18 cellular contexts compared by ENCODE assay signal in the genomic region with DNA sequence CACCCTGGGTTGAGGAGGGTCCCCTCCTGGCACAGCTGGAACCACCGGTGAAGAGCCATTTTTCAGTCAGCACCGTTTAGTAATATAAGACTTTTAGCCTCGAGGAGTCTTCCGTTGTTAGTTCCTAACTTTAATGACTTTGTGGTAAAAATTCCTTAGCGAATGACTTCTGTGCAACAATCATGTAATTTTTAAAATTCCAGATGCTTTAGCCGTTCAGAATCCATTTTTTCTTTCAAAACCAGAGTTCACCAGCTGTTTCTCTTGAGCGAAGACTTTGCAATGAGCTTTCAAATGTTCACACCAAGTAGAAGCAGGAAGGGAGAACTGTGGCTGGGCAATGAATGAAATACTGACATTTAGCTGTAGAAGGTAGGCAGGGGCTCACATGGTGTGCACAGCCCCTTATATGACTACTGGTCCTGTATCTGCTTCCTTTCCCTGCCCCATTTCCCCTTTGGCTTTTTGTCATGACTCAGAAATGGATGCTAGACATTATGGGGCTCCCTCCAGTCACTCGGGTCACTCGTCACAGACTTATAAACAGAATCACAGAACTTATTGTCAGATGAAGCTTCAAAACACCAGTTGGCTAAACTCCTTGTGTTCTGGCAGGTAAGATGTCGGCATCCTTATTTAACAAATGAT. TPM values are rescaled to one million over a fixed set of nuclear protein-coding genes. Genes with fewer than 3 reads are reported as not detected.
DNase-seq lines count a peak whose midpoint lies in the region; ATAC-seq, FAIRE-seq and TF ChIP-seq lines count a peak whose summit lies in the region.
"Had no signal": no experiment of that assay in that cellular context is flagged by ENCODE, and none has a peak within 500 bp of the region (broad histone marks: within the 10 kb centered on the region; RNA-seq: fewer than 3 reads in every experiment).

No MANE protein-coding gene starts in this region.

- no peaks in the 10 kb centered on the region for H3K27me3 ChIP-seq in adipocyte (replicated peaks; ENCODE audit: control insufficient read depth, insufficient read depth, low read length)
- H3K27me3 ChIP-seq in muscle layer of duodenum (ENCODE audit: low read depth, low read length) = no peaks in the 10 kb centered on the region
- no peaks in the 10 kb centered on the region for H3K27me3 ChIP-seq in gastrocnemius medialis
- H3K27me3 ChIP-seq: cardiac muscle cell, ovary, suprapubic skin had no signal

- DNase-seq in AG09309 (ENCODE audit: low read depth) (peak; percentile 64), GM04503 (ENCODE audit: low read depth) (peak; percentile 73), adipocyte (ENCODE audit: low read depth) (peak; percentile 80), occipital lobe (lab: John Stamatoyannopoulos, UW) (no peak), globus pallidus (ENCODE audit: low spot score) (no peak), D721Med (ENCODE audit: insufficient read length, low spot score) (no peak), gastrocnemius medialis (no peak)
- DNase-seq: activated CD4-positive, alpha-beta T cell treated with anti-CD3 and anti-CD28 coated beads for 48 hours; activated T-cell treated with anti-CD3 and anti-CD28 coated beads, Interleukin-2, amount 50 U/mL, for 1 hour; DMS153; kidney glomerular epithelial cell; NCI-H1417; ovary; sigmoid colon had no signal

- no peak for ATAC-seq in gastrocnemius medialis

- FAIRE-seq in D721Med (lab: Jason Lieb, UNC) = no peak

- no peak for TF ChIP-seq POLR2A in gastrocnemius medialis (IDR thresholded peaks at IDR 0.05)

- H3K36me3 ChIP-seq in adipocyte (ENCODE audit: control insufficient read depth, insufficient read depth, low read length, severe bottlenecking) (no peaks in the 10 kb centered on the region), muscle layer of duodenum (ENCODE audit: control insufficient read depth in 1 of 2, insufficient read depth in 2 of 2, low read length in 2 of 2) (no peaks in the 10 kb centered on the region), gastrocnemius medialis (no peaks in the 10 kb centered on the region)
- H3K36me3 ChIP-seq: cardiac muscle cell, esophagus muscularis mucosa, ovary, sigmoid colon, suprapubic skin had no signal

- H3K9me3 ChIP-seq in adipocyte (ENCODE audit: control insufficient read depth, low read length) (no peaks in the 10 kb centered on the region), muscle layer of duodenum (ENCODE audit: control insufficient read depth in 1 of 2, low read length in 2 of 2) (no peaks in the 10 kb centered on the region), gastrocnemius medialis (no peaks in the 10 kb centered on the region)
- H3K9me3 ChIP-seq: esophagus muscularis mucosa, ovary, sigmoid colon, suprapubic skin had no signal

- intact Hi-C loops in gastrocnemius medialis (cut with DNase I; ENCODE audit: low total_unique reads) = no loop called here

- H3K4me3 ChIP-seq in AG09309 (ENCODE audit: control insufficient read depth, low read depth, low read length) = no peak overlapping the region
- H3K4me3 ChIP-seq in adipocyte (ENCODE audit: low read length) = no peak overlapping the region
- no peak overlapping the region for H3K4me3 ChIP-seq in muscle layer of duodenum (ENCODE audit: low read depth in 1 of 2, low read length in 2 of 2)
- no peak overlapping the region for H3K4me3 ChIP-seq in gastrocnemius medialis
- H3K4me3 ChIP-seq: cardiac muscle cell, esophagus muscularis mucosa, ovary, sigmoid colon, suprapubic skin had no signal

- H3K4me1 ChIP-seq in adipocyte (ENCODE audit: control insufficient read depth, insufficient read depth, low read length) (no peaks in the 10 kb centered on the region), muscle layer of duodenum (ENCODE audit: control insufficient read depth in 1 of 2, insufficient read depth in 2 of 2, low read length in 2 of 2) (peaks cover 4 to 21% of the 10 kb centered on the region in 2 donors), gastrocnemius medialis (peaks cover 5 to 24% of the 10 kb centered on the region in 2 donors)

- TF ChIP-seq CTCF in AG09309 (IDR thresholded peaks at IDR 0.05; ENCODE audit: control insufficient read depth, insufficient read depth, low read depth, low read length, missing control alignments) (no peak), D721Med (IDR thresholded peaks at IDR 0.05; ENCODE audit: insufficient read depth, missing control alignments) (no peak), gastrocnemius medialis (IDR thresholded peaks at IDR 0.05 in 4 of 5, conservative IDR thresholded peaks at IDR 0.05 in 1 of 5) (no peak)

- in situ Hi-C loops in gastrocnemius medialis (cut with MboI; ENCODE audit: low sequenced_read_pairs in 4 of 4) = no loop called here

- no peak overlapping the region for H3K9ac ChIP-seq in adipocyte (ENCODE audit: low read length)

- H3K27ac ChIP-seq in muscle layer of duodenum (ENCODE audit: low read length) (peak overlapping the region; percentile 29), gastrocnemius medialis (no peak overlapping the region)
- H3K27ac ChIP-seq: cardiac muscle cell, esophagus muscularis mucosa, ovary, suprapubic skin had no signal

RNA-seq across cellular contexts. Expression of gene DISC1, which starts 4.1 kb away (rescaled TPM):
- 6.4 TPM for total RNA-seq in occipital lobe
- 1 to 10 TPM; 2.3 to 5.8 (median 2.6) TPM for total RNA-seq in gastrocnemius medialis

Comparison
In these comparisons a context has a peak if more than half of its experiments do, and no peak if none do; other contexts are left out.
1. DNase-seq: peak in AG09309 (single experiment), GM04503 (single experiment) and adipocyte (single experiment); none in occipital lobe (single experiment), globus pallidus (single experiment), D721Med (single experiment) and gastrocnemius medialis (0 of 2).